8 cellular contexts compared by ENCODE assay signal in the genomic region with DNA sequence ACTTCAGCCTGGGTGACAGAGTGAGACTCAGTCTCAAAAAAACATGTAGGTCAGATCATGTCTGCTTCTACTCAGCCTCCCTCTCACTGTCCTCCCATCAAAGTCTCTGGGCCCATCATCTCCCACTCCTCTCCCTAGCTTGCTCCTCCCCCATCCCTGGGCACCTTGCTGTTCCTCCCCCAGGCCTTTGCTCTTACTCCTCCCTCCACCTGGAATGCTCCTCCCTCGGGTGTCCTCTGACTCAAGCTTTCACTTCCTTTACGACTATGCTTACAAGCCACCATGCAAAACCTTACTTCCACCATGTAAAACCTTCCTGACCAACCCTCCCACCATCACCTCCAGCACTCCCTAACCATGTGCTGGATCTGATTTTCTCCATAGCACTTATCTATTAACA. TPM values are rescaled to one million over a fixed set of nuclear protein-coding genes. Genes with fewer than 3 reads are reported as not detected.
DNase-seq lines count a peak whose midpoint lies in the region; ATAC-seq and TF ChIP-seq lines count a peak whose summit lies in the region.

No MANE protein-coding gene starts in this region.

- H3K4me3 Mint-ChIP-seq in brain: no peak overlapping the region

- H3K27ac Mint-ChIP-seq in brain: peak overlapping the region in 3 of 5 experiments; percentile 9 to 79 (median 58)

- H3K9me3 Mint-ChIP-seq in brain: no peaks in the 10 kb centered on the region

- ATAC-seq in GM19372 (IDR thresholded peaks at IDR 0.05; ENCODE audit: low read depth, unreplicated experiment): peak; percentile 62
- ATAC-seq in HG03196 (IDR thresholded peaks at IDR 0.05; ENCODE audit: unreplicated experiment): peak; percentile 77
- no peak for ATAC-seq in GM21737 (IDR thresholded peaks at IDR 0.05; ENCODE audit: unreplicated experiment)

- DNase-seq in CD1c-positive myeloid dendritic cell (ENCODE audit: extremely low spot score): peak; percentile 21
- DNase-seq in LoVo (ENCODE audit: low spot score): no peak
- DNase-seq in kidney glomerular epithelial cell (lab: John Stamatoyannopoulos, UW): no peak
- DNase-seq in NCI-H2107 (lab: John Stamatoyannopoulos, UW): no peak

- peaks cover 5% of the 10 kb centered on the region for H3K4me1 Mint-ChIP-seq in brain

- no peaks in the 10 kb centered on the region for H3K27me3 Mint-ChIP-seq in brain

- no peak for TF ChIP-seq CTCF in brain (conservative IDR thresholded peaks at IDR 0.05)

- peaks cover 89% of the 10 kb centered on the region for H3K36me3 Mint-ChIP-seq in brain

RNA-seq across cellular contexts. Expression of gene MTMR12, which starts 51.5 kb away (rescaled TPM):
- 7.0 TPM for polyA plus RNA-seq in brain (ENCODE audit: insufficient read depth, low read depth, low replicate concordance)
